ENCODE assay signal across 27 cellular contexts in the genomic region with DNA sequence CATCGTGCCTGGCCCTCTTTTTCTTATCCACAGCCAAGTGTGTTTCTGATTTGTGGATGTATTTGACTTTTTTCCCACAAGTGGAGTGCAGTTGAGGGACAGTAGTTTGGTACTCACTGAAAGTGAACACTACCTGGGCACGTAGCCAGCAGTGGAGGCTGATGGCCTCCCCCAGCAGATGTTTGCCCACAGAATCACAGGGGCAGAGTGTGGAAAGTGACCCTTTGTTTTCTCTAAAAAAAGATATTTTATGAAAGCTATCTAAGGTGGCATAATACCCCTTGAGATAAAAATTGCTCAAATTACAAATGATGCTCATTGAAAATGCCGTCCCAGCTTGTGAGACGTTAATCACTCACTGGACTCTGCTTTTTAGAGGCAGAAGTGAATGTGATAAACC. TPM values are rescaled to one million over a fixed set of nuclear protein-coding genes. Genes with fewer than 3 reads are reported as not detected.
"Had no signal": no experiment of that assay in that cellular context is flagged by ENCODE, and none has a peak within 500 bp of the region (broad histone marks: within the 10 kb centered on the region; RNA-seq: fewer than 3 reads in every experiment).

No MANE protein-coding gene starts in this region.

- H3K27me3 ChIP-seq: adrenal gland, colonic mucosa had no signal

- H3K4me1 ChIP-seq: adrenal gland, colonic mucosa had no signal

- H3K9me3 Mint-ChIP-seq: activated CD4-positive, alpha-beta memory T cell treated with anti-CD3 and anti-CD28 coated beads for 36 hours; activated CD4-positive, alpha-beta T cell treated with anti-CD3 and anti-CD28 coated beads, Interleukin-2, amount 10 ng/mL, durations not matched to agents 7 days and 5 days; activated naive CD8-positive, alpha-beta T cell treated with anti-CD3 and anti-CD28 coated beads, Interleukin-2, amount 10 ng/mL, durations not matched to agents 7 days and 5 days; activated T-cell treated with anti-CD3 and anti-CD28 coated beads, Interleukin-2, amount 50 U/mL, for 72 hours; T-cell had no signal

- H3K4me3 ChIP-seq: adrenal gland, colonic mucosa, SK-N-MC had no signal

- H3K4me3 Mint-ChIP-seq: activated CD4-positive, alpha-beta memory T cell treated with anti-CD3 and anti-CD28 coated beads for 36 hours; activated CD4-positive, alpha-beta T cell treated with anti-CD3 and anti-CD28 coated beads, Interleukin-2, amount 10 ng/mL, durations not matched to agents 7 days and 5 days; activated naive CD8-positive, alpha-beta T cell treated with anti-CD3 and anti-CD28 coated beads, Interleukin-2, amount 10 ng/mL, durations not matched to agents 7 days and 5 days; activated T-cell treated with anti-CD3 and anti-CD28 coated beads, Interleukin-2, amount 50 U/mL, for 72 hours; T-cell had no signal

- H3K27ac Mint-ChIP-seq: activated CD4-positive, alpha-beta memory T cell treated with anti-CD3 and anti-CD28 coated beads for 36 hours; activated CD4-positive, alpha-beta T cell treated with anti-CD3 and anti-CD28 coated beads, Interleukin-2, amount 10 ng/mL, durations not matched to agents 7 days and 5 days; activated naive CD8-positive, alpha-beta T cell treated with anti-CD3 and anti-CD28 coated beads, Interleukin-2, amount 10 ng/mL, durations not matched to agents 7 days and 5 days; activated T-cell treated with anti-CD3 and anti-CD28 coated beads, Interleukin-2, amount 50 U/mL, for 72 hours; T-cell had no signal

- H3K9me3 ChIP-seq: adrenal gland, colonic mucosa had no signal

- DNase-seq: activated CD4-positive, alpha-beta memory T cell treated with anti-CD3 and anti-CD28 coated beads for 36 hours; activated CD4-positive, alpha-beta T cell treated with anti-CD3 and anti-CD28 coated beads, Interleukin-2, amount 10 ng/mL, durations not matched to agents 7 days and 5 days; activated CD4-positive, CD25-positive, alpha-beta regulatory T cell; activated naive CD4-positive, alpha-beta T cell treated with anti-CD3 and anti-CD28 coated beads, Interleukin-2, amount 50 U/mL, for 16 hours; activated naive CD8-positive, alpha-beta T cell treated with anti-CD3 and anti-CD28 coated beads, Interleukin-2, amount 10 ng/mL, durations not matched to agents 7 days and 5 days; activated T-cell treated with anti-CD3 and anti-CD28 coated beads, Interleukin-2, amount 50 U/mL, for 72 hours; anterior cingulate cortex; cerebellar nuclear complex; colonic mucosa; Kasumi-1; KBM-7; NCI-H1417; NCI-H1694 treated with DMSO at 0.1 percent for 48 hours; NCI-H2029 treated with DMSO at 0.1 percent for 48 hours; NCI-H2171; NCI-H2227 treated with DMSO at 0.1 percent for 48 hours; NCI-H510A; NCI-H526 treated with DMSO at 0.1 percent for 48 hours; NCI-H82; PC-3; T-cell; T-helper 2 cell; T1000 had no signal

- H3K27me3 Mint-ChIP-seq: activated CD4-positive, alpha-beta memory T cell treated with anti-CD3 and anti-CD28 coated beads for 36 hours; activated CD4-positive, alpha-beta T cell treated with anti-CD3 and anti-CD28 coated beads, Interleukin-2, amount 10 ng/mL, durations not matched to agents 7 days and 5 days; activated naive CD8-positive, alpha-beta T cell treated with anti-CD3 and anti-CD28 coated beads, Interleukin-2, amount 10 ng/mL, durations not matched to agents 7 days and 5 days; T-cell had no signal

- H3K27ac ChIP-seq: adrenal gland, colonic mucosa, SK-N-MC, VCaP had no signal

RNA-seq across cellular contexts. Expression of gene IDI2, which starts 59.6 kb away (rescaled TPM):
- total RNA-seq: activated CD4-positive, alpha-beta memory T cell treated with anti-CD3 and anti-CD28 coated beads for 36 hours; activated CD4-positive, alpha-beta T cell treated with anti-CD3 and anti-CD28 coated beads, Interleukin-2, amount 10 ng/mL, durations not matched to agents 7 days and 5 days; activated CD8-positive, alpha-beta memory T cell treated with anti-CD3 and anti-CD28 coated beads for 36 hours; activated naive CD8-positive, alpha-beta T cell treated with anti-CD3 and anti-CD28 coated beads, Interleukin-2, amount 10 ng/mL, durations not matched to agents 7 days and 5 days; activated T-cell treated with anti-CD3 and anti-CD28 coated beads, Interleukin-2, amount 50 U/mL, for 72 hours; colonic mucosa; PC-3; T-cell had no signal
